ENCODE assay signal across 8 cellular contexts in genomic region chr2:177164131-177164530, GRCh38. TPM values are rescaled to one million over a fixed set of nuclear protein-coding genes. Genes with fewer than 3 reads are reported as not detected.
DNase-seq lines count a peak whose midpoint lies in the region; ATAC-seq, FAIRE-seq and TF ChIP-seq lines count a peak whose summit lies in the region.

No MANE protein-coding gene starts in this region.

- H3K9me3 ChIP-seq in Karpas-422 (ENCODE audit: low read length) (no peaks in the 10 kb centered on the region), pancreas (no peaks in the 10 kb centered on the region)

- H3K79me2 ChIP-seq in Karpas-422 (ENCODE audit: low read length): no peaks in the 10 kb centered on the region

- TF ChIP-seq CTCF in AG10803 (conservative IDR thresholded peaks at IDR 0.05; ENCODE audit: low read length): no peak
- no peak for TF ChIP-seq CTCF in coronary artery (IDR thresholded peaks at IDR 0.05)
- TF ChIP-seq CTCF in pancreas (IDR thresholded peaks at IDR 0.05): no peak

- H3K4me1 ChIP-seq in Karpas-422 (ENCODE audit: low read length) (peaks cover 45% of the 10 kb centered on the region), pancreas (peaks cover 8 to 15% (median 14%) of the 10 kb centered on the region in 3 donors)

- no peaks in the 10 kb centered on the region for H3K27me3 ChIP-seq in Karpas-422 (ENCODE audit: low read length)
- no peaks in the 10 kb centered on the region for H3K27me3 ChIP-seq in pancreas

- FAIRE-seq in pancreas (lab: Jason Lieb, UNC): peak; percentile 26

- H3K27ac ChIP-seq in Karpas-422 (ENCODE audit: low read length): no peak overlapping the region
- H3K27ac ChIP-seq in coronary artery: peak overlapping the region; percentile 81 to 83
- no peak overlapping the region for H3K27ac ChIP-seq in pancreas

- 8 to 12% methylated on average over 3 of the region's 3 CpGs for WGBS in pancreas, 2 donors

- no peaks in the 10 kb centered on the region for H4K20me1 ChIP-seq in Karpas-422 (ENCODE audit: insufficient read depth, low read depth, low read length)

- no peaks in the 10 kb centered on the region for H3K36me3 ChIP-seq in Karpas-422 (ENCODE audit: insufficient read depth, low read length)
- H3K36me3 ChIP-seq in pancreas: no peaks in the 10 kb centered on the region

- DNase-seq in AG10803 (ENCODE audit: low read depth) (no peak), Karpas-422 (no peak), coronary artery (ENCODE audit: low spot score) (no peak), pancreas (no peak), cortex of kidney (lab: John Stamatoyannopoulos, UW) (no peak), posterior cingulate gyrus (no peak), T-helper 9 cell (no peak)

- no peak for ATAC-seq in pancreas
- ATAC-seq in GM21447 (IDR thresholded peaks at IDR 0.05; ENCODE audit: unreplicated experiment): no peak

- intact Hi-C loops in pancreas (cut with DNase I): loop anchor here in 2 of 3 donors (10.0 kb wide), 2 partner anchors 101 to 131 kb away; partner anchors contain the start of gene NFE2L2 (in 1 of the 2)
- intact Hi-C loops in posterior cingulate gyrus (cut with DNase I): loop anchor here (1.0 to 10.0 kb wide), 4 partner anchors 49 to 461 kb away; partner anchors contain the start of gene HNRNPA3

- H2AFZ ChIP-seq in Karpas-422 (ENCODE audit: low read length): peak overlapping the region; percentile 82

- peak overlapping the region; percentile 96 for H3K4me2 ChIP-seq in Karpas-422 (ENCODE audit: low read depth, low read length, poor library complexity, severe bottlenecking)

- H3K4me3 ChIP-seq in AG10803 (ENCODE audit: low read length) (peak overlapping the region; percentile 34), Karpas-422 (ENCODE audit: low read length) (peak overlapping the region; percentile 68), coronary artery (peak overlapping the region; percentile 57), pancreas (peak overlapping the region in 1 of 4 donors; percentile 35)

- H3K9me2 ChIP-seq in Karpas-422 (replicated peaks; ENCODE audit: insufficient read depth, low read length): no peaks in the 10 kb centered on the region

- peak overlapping the region; percentile 51 for H3K9ac ChIP-seq in Karpas-422 (ENCODE audit: low read length)

RNA-seq across cellular contexts. Expression of gene HNRNPA3, which starts 48.5 kb away (rescaled TPM):
- 51.7 and 62.7 TPM in 2 replicates for total RNA-seq in Karpas-422 (2014; rRNA removed; shearing (Covaris generic); ENCODE audit: low replicate concordance)
- 10 to 100 TPM; 30.3 to 79.1 (median 65.3) TPM for total RNA-seq in pancreas
- polyA plus RNA-seq in pancreas: 10 to 100 TPM; 87.9 to 96.8 TPM

Comparison
In these comparisons a context has a peak if more than half of its experiments do, and no peak if none do; other contexts are left out.
1. H3K27ac ChIP-seq: peak in coronary artery (2 of 2); none in Karpas-422 (single experiment) and pancreas (0 of 4).